8 cellular contexts compared by ENCODE assay signal in the genomic region with DNA sequence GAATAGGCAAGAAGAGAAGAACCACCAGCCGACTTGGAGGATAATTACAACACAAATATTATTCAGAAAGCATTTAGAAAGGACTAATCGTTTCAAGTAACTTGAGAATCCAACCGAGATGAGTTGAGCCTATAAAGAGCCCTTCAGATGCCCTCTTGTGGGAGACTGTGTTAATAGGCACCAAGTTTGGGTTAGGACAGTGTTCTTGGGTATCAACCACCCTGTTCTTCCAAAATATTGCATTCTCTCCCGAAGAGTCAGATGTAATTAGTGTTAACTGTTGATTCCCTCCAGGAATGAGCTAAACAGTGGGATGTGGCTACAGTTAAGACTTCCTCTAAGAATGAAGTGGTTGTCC.
DNase-seq lines count a peak whose midpoint lies in the region; ATAC-seq and TF ChIP-seq lines count a peak whose summit lies in the region.

No MANE protein-coding gene starts in this region.

- DNase-seq in BE2C (no peak), Panc1 (ENCODE audit: low read depth, low spot score) (no peak), foreskin melanocyte (peak; percentile 46), smooth muscle cell of the brain vasculature (ENCODE audit: low read depth, low spot score) (peak; percentile 17), T1000 (lab: John Stamatoyannopoulos, UW) (no peak), MG63 (no peak)

- intact Hi-C loops in Panc1 (cut with micrococcal nuclease; ENCODE audit: unreplicated experiment) = no loop called here

- CTCF ChIA-PET in HEK293 (lab: Yijun Ruan, JAX) = interaction anchor here (0.6 to 1.3 kb wide), 8 partner anchors 11 to 254 kb away, joined by 3 to 6 read pairs (median 3); no protein-coding TSS in a partner anchor
- CTCF ChIA-PET in Panc1 (lab: Charles Lee) = interaction anchor here (1.7 kb wide), 1 partner anchor 255 kb away, joined by 5 read pairs; no protein-coding TSS in a partner anchor

- ATAC-seq in Panc1 (no peak), HG02763 (IDR thresholded peaks at IDR 0.05; ENCODE audit: unreplicated experiment) (no peak)

- H3K4me1 ChIP-seq in BE2C (no peaks in the 10 kb centered on the region), HEK293 (ENCODE audit: control insufficient read depth, insufficient read depth, low read length) (peaks cover 7% of the 10 kb centered on the region), Panc1 (ENCODE audit: control insufficient read depth, insufficient read depth, low read length) (no peaks in the 10 kb centered on the region)

- TF ChIP-seq CTCF in BE2C (IDR thresholded peaks at IDR 0.05; ENCODE audit: low read depth, low read length) (peak; percentile 57), HEK293 (tag by site-specific recombination; IDR thresholded peaks at IDR 0.05) (peak; percentile 33; the same call in 1 of the 2 replicates), Panc1 (IDR thresholded peaks at IDR 0.05) (peak; percentile 51; the same call in 1 of the 2 replicates)

- no TSS peak for BruUV-seq in Panc1 (replicated peaks; lab: Mats Ljungman, UMichigan)

- H3K9me3 ChIP-seq in BE2C = no peaks in the 10 kb centered on the region; the same call in 1 of the 2 replicates
- H3K9me3 ChIP-seq in HEK293 (ENCODE audit: control insufficient read depth, insufficient read depth, low read depth, low read length) = no peaks in the 10 kb centered on the region
- no peaks in the 10 kb centered on the region for H3K9me3 ChIP-seq in Panc1 (ENCODE audit: control insufficient read depth, insufficient read depth, low read depth, low read length)
- H3K9me3 ChIP-seq in MG63 = no peaks in the 10 kb centered on the region

- H3K27me3 ChIP-seq in BE2C = no peaks in the 10 kb centered on the region
- no peaks in the 10 kb centered on the region for H3K27me3 ChIP-seq in Panc1 (ENCODE audit: control insufficient read depth, insufficient read depth, low read length)
- peaks cover 2% of the 10 kb centered on the region; the same call in 1 of the 2 replicates for H3K27me3 ChIP-seq in MG63

- in situ Hi-C loops in Panc1 (cut with HindIII; ENCODE audit: low pct_unique_long_range_greater_than_20kb, low sequenced_read_pairs) = no loop called here

- POLR2A ChIA-PET in HEK293 (lab: Yijun Ruan, JAX) = interaction anchor here (0.6 kb wide), 1 partner anchor 156 kb away, joined by 5 read pairs; no protein-coding TSS in a partner anchor
- POLR2A ChIA-PET in Panc1 (lab: Charles Lee) = no interaction called here

- H3K36me3 ChIP-seq in BE2C = no peaks in the 10 kb centered on the region
- H3K36me3 ChIP-seq in HEK293 (ENCODE audit: control insufficient read depth in 2 of 2, insufficient read depth in 1 of 2, low read length in 2 of 2) = no peaks in the 10 kb centered on the region; a peak in 1 of 3 replicates
- H3K36me3 ChIP-seq in Panc1 (ENCODE audit: control insufficient read depth, insufficient read depth, low read length) = no peaks in the 10 kb centered on the region
- no peaks in the 10 kb centered on the region for H3K36me3 ChIP-seq in MG63

- H3K4me3 ChIP-seq in BE2C (ENCODE audit: low read depth, low read length) (no peak overlapping the region), HEK293 (ENCODE audit: low read depth, low read length) (no peak overlapping the region), Panc1 (ENCODE audit: low read depth in 2 of 2, low read length in 2 of 2) (no peak overlapping the region), MG63 (no peak overlapping the region)

- H3K27ac ChIP-seq in HEK293 (ENCODE audit: extremely low read depth, low read depth, low read length) (no peak overlapping the region), Panc1 (ENCODE audit: low read length) (no peak overlapping the region)

TF ChIP-seq in HEK293, 187 proteins besides CTCF, POLR2A, EP300 and RAD21:
- TF ChIP-seq ZNF645 (tag by site-specific recombination; IDR thresholded peaks at IDR 0.05) = no peak
- no peak for TF ChIP-seq ZBTB6 (tag by site-specific recombination; IDR thresholded peaks at IDR 0.05)
- no peak for TF ChIP-seq SP7 (tag by site-specific recombination; IDR thresholded peaks at IDR 0.05)
- no peak for TF ChIP-seq ZFHX2 (tag by site-specific recombination; conservative IDR thresholded peaks at IDR 0.05)
- TF ChIP-seq ZNF138 (tag by site-specific recombination; IDR thresholded peaks at IDR 0.05; ENCODE audit: borderline replicate concordance) = no peak
- TF ChIP-seq, protein P1, sequence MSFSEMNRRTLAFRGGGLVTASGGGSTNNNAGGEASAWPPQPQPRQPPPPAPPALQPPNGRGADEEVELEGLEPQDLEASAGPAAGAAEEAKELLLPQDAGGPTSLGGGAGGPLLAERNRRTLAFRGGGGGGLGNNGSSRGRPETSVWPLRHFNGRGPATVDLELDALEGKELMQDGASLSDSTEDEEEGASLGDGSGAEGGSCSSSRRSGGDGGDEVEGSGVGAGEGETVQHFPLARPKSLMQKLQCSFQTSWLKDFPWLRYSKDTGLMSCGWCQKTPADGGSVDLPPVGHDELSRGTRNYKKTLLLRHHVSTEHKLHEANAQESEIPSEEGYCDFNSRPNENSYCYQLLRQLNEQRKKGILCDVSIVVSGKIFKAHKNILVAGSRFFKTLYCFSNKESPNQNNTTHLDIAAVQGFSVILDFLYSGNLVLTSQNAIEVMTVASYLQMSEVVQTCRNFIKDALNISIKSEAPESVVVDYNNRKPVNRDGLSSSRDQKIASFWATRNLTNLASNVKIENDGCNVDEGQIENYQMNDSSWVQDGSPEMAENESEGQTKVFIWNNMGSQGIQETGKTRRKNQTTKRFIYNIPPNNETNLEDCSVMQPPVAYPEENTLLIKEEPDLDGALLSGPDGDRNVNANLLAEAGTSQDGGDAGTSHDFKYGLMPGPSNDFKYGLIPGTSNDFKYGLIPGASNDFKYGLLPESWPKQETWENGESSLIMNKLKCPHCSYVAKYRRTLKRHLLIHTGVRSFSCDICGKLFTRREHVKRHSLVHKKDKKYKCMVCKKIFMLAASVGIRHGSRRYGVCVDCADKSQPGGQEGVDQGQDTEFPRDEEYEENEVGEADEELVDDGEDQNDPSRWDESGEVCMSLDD (tag by site-specific recombination; IDR thresholded peaks at IDR 0.05) = no peak
- no peak for TF ChIP-seq ZNF175 (tag by site-specific recombination; IDR thresholded peaks at IDR 0.05)
- peak; percentile 86 for TF ChIP-seq ZBTB8A (tag by site-specific recombination; IDR thresholded peaks at IDR 0.05)
- TF ChIP-seq ZNF654 (tag by site-specific recombination; IDR thresholded peaks at IDR 0.05; ENCODE audit: low read depth) = peak; percentile 50
- peak; percentile 64; the same call in 1 of the 2 replicates for TF ChIP-seq SCRT2 (tag by site-specific recombination; IDR thresholded peaks at IDR 0.05)
- no peak for TF ChIP-seq ZNF623 (tag by site-specific recombination; IDR thresholded peaks at IDR 0.05)
TF ChIP-seq in HEK293: peak in this region for 3.

Comparison
In these comparisons a context has a peak if more than half of its experiments do, and no peak if none do; other contexts are left out.
1. DNase-seq: peak in foreskin melanocyte (single experiment) and smooth muscle cell of the brain vasculature (single experiment); none in BE2C (single experiment), Panc1 (single experiment), T1000 (single experiment) and MG63 (single experiment).
2. Peak in every context shown above with its lines, with median percentiles within 50 percentile points of each other: CTCF ChIP-seq.